Comparison of ENCODE assay signal across 14 cellular contexts in genomic region chr4:108106186-108106585, GRCh38.
"Had no signal": no experiment of that assay in that cellular context is flagged by ENCODE, and none has a peak within 500 bp of the region (broad histone marks: within the 10 kb centered on the region; RNA-seq: fewer than 3 reads in every experiment).

No MANE protein-coding gene starts in this region.

- DNase-seq: adrenal gland; esophagus squamous epithelium; foreskin fibroblast; left cardiac atrium; natural killer cell; occipital lobe; right lobe of liver; stimulated activated CD4-positive, alpha-beta T cell treated with anti-CD3 and anti-CD28 coated beads, Interleukin-1b, Interleukin-23, amount 100 ng/mL, for 48 hours; stimulated activated naive B cell treated with anti-CD40 and anti-IgM and Interleukin-4, amounts not matched to agents 10 μg/mL and 1 μg/mL and 100 μg/mL, for 72 hours; upper lobe of right lung had no signal

- H3K27ac ChIP-seq: adrenal gland, esophagus squamous epithelium, psoas muscle, right lobe of liver, SK-N-MC, upper lobe of right lung had no signal

- H3K27me3 Mint-ChIP-seq: stimulated activated naive B cell treated with anti-CD40 and anti-IgM and Interleukin-4, amounts not matched to agents 10 μg/mL and 1 μg/mL and 100 μg/mL, for 72 hours had no signal

- H3K27ac Mint-ChIP-seq: natural killer cell; stimulated activated naive B cell treated with anti-CD40 and anti-IgM and Interleukin-4, amounts not matched to agents 10 μg/mL and 1 μg/mL and 100 μg/mL, for 72 hours had no signal

- H3K36me3 Mint-ChIP-seq: natural killer cell had no signal

- H3K4me1 ChIP-seq: adrenal gland, esophagus squamous epithelium, psoas muscle, right lobe of liver, upper lobe of right lung had no signal

- H3K4me3 Mint-ChIP-seq: natural killer cell; stimulated activated naive B cell treated with anti-CD40 and anti-IgM and Interleukin-4, amounts not matched to agents 10 μg/mL and 1 μg/mL and 100 μg/mL, for 72 hours had no signal

- FAIRE-seq: colon had no signal

- H3K36me3 ChIP-seq: adrenal gland, esophagus squamous epithelium, right lobe of liver, upper lobe of right lung had no signal

- H3K9me3 Mint-ChIP-seq: natural killer cell; stimulated activated naive B cell treated with anti-CD40 and anti-IgM and Interleukin-4, amounts not matched to agents 10 μg/mL and 1 μg/mL and 100 μg/mL, for 72 hours had no signal

- H3K4me3 ChIP-seq: adrenal gland, esophagus squamous epithelium, psoas muscle, right lobe of liver, SK-N-MC, upper lobe of right lung had no signal

- H3K27me3 ChIP-seq: adrenal gland, esophagus squamous epithelium, right lobe of liver, upper lobe of right lung had no signal

- ATAC-seq: left cardiac atrium; natural killer cell; psoas muscle; right lobe of liver; Right ventricle myocardium inferior; stimulated activated naive B cell treated with anti-CD40 and anti-IgM and Interleukin-4, amounts not matched to agents 10 μg/mL and 1 μg/mL and 100 μg/mL, for 72 hours; upper lobe of right lung had no signal

- H3K9me3 ChIP-seq: adrenal gland, esophagus squamous epithelium, psoas muscle, right lobe of liver, upper lobe of right lung had no signal
